In genomic region chr15:43132830-43133428, GRCh38 we compare ENCODE assay signal across 1 cellular context.
TF ChIP-seq lines count a peak whose summit lies in the region.

No MANE protein-coding gene starts in this region.

TF ChIP-seq in HEK293, 187 proteins besides CTCF, POLR2A, EP300 and RAD21 (continued from another document):
- no peak for TF ChIP-seq ZNF350 (tag by site-specific recombination; IDR thresholded peaks at IDR 0.05)
